ENCODE assay signal across 1 cellular context in the genomic region with DNA sequence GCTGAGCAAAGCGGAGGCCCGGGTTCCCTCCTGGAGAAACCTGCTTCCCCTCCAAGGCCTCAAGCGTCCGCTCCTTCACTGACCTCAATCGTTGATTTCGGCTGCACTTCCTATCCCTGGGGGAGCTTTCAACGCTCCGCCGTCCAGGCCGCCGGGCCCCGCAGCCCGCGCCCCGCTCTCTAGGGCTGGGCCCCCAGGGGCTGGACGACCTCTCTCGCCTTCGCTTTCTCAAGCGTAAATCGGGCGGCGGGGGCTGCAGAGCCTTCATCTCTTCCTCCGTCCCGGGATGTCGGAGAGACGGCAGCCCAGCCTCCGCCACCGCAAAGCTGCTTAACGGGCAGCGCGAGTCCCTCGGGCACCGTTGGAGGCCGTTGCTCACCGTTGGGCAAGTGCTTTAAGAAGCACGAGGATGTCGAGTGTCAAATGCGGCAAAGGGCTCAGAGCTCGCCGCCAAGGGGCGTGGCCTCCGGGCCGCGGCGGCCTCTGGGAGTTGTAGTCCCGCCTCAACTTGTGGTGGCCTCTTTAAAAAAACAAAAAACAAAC.
TF ChIP-seq lines count a peak whose summit lies in the region.

No MANE protein-coding gene starts in this region.

TF ChIP-seq in K562, 482 proteins besides CTCF, POLR2A, EP300 and RAD21 (continued from another document and continues in another):
- TF ChIP-seq TRIM25 (IDR thresholded peaks at IDR 0.05; ENCODE audit: borderline replicate concordance) (no peak), PRDM10 (IDR thresholded peaks at IDR 0.05; ENCODE audit: partially characterized antibody) (no peak), OTX1 (CRISPR knock-in tag; IDR thresholded peaks at IDR 0.05) (no peak), ZNF740 (CRISPR knock-in tag; IDR thresholded peaks at IDR 0.05) (no peak), ZNF740 (tag; IDR thresholded peaks at IDR 0.05) (no peak), ERF (CRISPR knock-in tag; IDR thresholded peaks at IDR 0.05) (no peak), XRCC5 (IDR thresholded peaks at IDR 0.05; ENCODE audit: low read depth, low read length) (no peak), SMARCA5 (IDR thresholded peaks at IDR 0.05) (no peak), CEBPB (tag; IDR thresholded peaks at IDR 0.05) (peak; percentile 30; the same call in 1 of the 2 replicates), CCAR2 (IDR thresholded peaks at IDR 0.05; ENCODE audit: low read depth, low read length) (no peak), ZNF124 (CRISPR knock-in tag; IDR thresholded peaks at IDR 0.05) (no peak), CREB3 (tag; conservative IDR thresholded peaks at IDR 0.05; ENCODE audit: low read depth) (no peak), RB1 (IDR thresholded peaks at IDR 0.05; ENCODE audit: low read depth) (peak; percentile 56; the same call in 1 of the 2 replicates), ZNF707 (CRISPR knock-in tag; conservative IDR thresholded peaks at IDR 0.05) (no peak), ZNF431 (CRISPR knock-in tag; IDR thresholded peaks at IDR 0.05) (peak; percentile 81), RBM25 (IDR thresholded peaks at IDR 0.05; ENCODE audit: low read depth, low read length, severe bottlenecking) (no peak), CREB1 (IDR thresholded peaks at IDR 0.05) (no peak), CREB1 (CRISPR knock-in tag; IDR thresholded peaks at IDR 0.05) (no peak), MEF2D (tag; conservative IDR thresholded peaks at IDR 0.05; ENCODE audit: low read depth) (no peak), ZNF589 (CRISPR knock-in tag; IDR thresholded peaks at IDR 0.05; ENCODE audit: low read depth) (no peak), CTCFL (IDR thresholded peaks at IDR 0.05; ENCODE audit: borderline replicate concordance, insufficient read depth, low read depth, low read length, poor library complexity, severe bottlenecking) (no peak), NFIC (IDR thresholded peaks at IDR 0.05) (0 out of 2 replicates have a peak, but pooled peaks have one; percentile 34), E2F6 (IDR thresholded peaks at IDR 0.05; ENCODE audit: borderline replicate concordance in 1 of 2, extremely low read depth in 1 of 2, insufficient read depth in 1 of 2, insufficient read length in 1 of 2, low read depth in 1 of 2, low read length in 1 of 2, poor library complexity in 1 of 2, severe bottlenecking in 1 of 2) (peak; percentile 88), THAP12 (CRISPR knock-in tag; IDR thresholded peaks at IDR 0.05) (no peak), SRSF3 (IDR thresholded peaks at IDR 0.05; ENCODE audit: insufficient read depth, low read length) (no peak), PHF21A (IDR thresholded peaks at IDR 0.05; ENCODE audit: borderline replicate concordance, low read depth) (peak; percentile 67; the same call in 1 of the 2 replicates), ZNF143 (CRISPR knock-in tag; IDR thresholded peaks at IDR 0.05) (peak; percentile 87), TCF7 (IDR thresholded peaks at IDR 0.05; ENCODE audit: borderline replicate concordance) (no peak), PRMT5 (CRISPR knock-in tag; IDR thresholded peaks at IDR 0.05) (no peak)
- TF ChIP-seq, protein P1, sequence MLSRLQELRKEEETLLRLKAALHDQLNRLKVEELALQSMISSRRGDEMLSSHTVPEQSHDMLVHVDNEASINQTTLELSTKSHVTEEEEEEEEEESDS (CRISPR knock-in tag; IDR thresholded peaks at IDR 0.05) = no peak
- TF ChIP-seq, protein P2, sequence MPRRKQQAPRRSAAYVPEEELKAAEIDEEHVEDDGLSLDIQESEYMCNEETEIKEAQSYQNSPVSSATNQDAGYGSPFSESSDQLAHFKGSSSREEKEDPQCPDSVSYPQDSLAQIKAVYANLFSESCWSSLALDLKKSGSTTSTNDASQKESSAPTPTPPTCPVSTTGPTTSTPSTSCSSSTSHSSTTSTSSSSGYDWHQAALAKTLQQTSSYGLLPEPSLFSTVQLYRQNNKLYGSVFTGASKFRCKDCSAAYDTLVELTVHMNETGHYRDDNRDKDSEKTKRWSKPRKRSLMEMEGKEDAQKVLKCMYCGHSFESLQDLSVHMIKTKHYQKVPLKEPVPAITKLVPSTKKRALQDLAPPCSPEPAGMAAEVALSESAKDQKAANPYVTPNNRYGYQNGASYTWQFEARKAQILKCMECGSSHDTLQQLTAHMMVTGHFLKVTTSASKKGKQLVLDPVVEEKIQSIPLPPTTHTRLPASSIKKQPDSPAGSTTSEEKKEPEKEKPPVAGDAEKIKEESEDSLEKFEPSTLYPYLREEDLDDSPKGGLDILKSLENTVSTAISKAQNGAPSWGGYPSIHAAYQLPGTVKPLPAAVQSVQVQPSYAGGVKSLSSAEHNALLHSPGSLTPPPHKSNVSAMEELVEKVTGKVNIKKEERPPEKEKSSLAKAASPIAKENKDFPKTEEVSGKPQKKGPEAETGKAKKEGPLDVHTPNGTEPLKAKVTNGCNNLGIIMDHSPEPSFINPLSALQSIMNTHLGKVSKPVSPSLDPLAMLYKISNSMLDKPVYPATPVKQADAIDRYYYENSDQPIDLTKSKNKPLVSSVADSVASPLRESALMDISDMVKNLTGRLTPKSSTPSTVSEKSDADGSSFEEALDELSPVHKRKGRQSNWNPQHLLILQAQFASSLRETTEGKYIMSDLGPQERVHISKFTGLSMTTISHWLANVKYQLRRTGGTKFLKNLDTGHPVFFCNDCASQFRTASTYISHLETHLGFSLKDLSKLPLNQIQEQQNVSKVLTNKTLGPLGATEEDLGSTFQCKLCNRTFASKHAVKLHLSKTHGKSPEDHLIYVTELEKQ (CRISPR knock-in tag; IDR thresholded peaks at IDR 0.05) = no peak
- TF ChIP-seq, protein P3, sequence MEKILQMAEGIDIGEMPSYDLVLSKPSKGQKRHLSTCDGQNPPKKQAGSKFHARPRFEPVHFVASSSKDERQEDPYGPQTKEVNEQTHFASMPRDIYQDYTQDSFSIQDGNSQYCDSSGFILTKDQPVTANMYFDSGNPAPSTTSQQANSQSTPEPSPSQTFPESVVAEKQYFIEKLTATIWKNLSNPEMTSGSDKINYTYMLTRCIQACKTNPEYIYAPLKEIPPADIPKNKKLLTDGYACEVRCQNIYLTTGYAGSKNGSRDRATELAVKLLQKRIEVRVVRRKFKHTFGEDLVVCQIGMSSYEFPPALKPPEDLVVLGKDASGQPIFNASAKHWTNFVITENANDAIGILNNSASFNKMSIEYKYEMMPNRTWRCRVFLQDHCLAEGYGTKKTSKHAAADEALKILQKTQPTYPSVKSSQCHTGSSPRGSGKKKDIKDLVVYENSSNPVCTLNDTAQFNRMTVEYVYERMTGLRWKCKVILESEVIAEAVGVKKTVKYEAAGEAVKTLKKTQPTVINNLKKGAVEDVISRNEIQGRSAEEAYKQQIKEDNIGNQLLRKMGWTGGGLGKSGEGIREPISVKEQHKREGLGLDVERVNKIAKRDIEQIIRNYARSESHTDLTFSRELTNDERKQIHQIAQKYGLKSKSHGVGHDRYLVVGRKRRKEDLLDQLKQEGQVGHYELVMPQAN (IDR thresholded peaks at IDR 0.05; ENCODE audit: borderline replicate concordance) = peak; percentile 76
